Comparison of ENCODE assay signal across 10 cellular contexts in the genomic region with DNA sequence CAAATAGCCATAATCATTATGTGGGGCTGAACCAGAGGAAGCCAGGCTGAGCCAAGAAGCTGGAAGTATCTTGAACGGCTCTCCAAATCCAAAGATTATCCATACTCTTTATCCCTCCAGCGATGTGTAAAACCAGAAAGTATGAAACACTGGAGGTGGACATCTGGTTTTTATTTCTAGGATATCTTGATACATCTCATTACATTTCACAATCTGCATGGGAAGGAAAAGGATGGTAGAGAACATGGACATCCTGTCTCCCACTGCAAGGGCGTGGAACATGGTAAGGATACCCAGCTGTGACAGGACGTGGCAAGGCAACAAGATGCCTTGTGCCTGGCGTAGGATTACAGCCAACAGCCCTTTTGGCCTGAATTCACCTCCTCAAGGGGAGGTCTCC.
"Had no signal": no experiment of that assay in that cellular context is flagged by ENCODE, and none has a peak within 500 bp of the region (broad histone marks: within the 10 kb centered on the region; RNA-seq: fewer than 3 reads in every experiment).

No MANE protein-coding gene starts in this region.

- DNase-seq: H9, HCEC 1CT, HFFc6, IMR-90, KG1 had no signal

- H3K4me2 ChIP-seq: GM23338 had no signal

- H3K4me1 Mint-ChIP-seq: GM23338 had no signal

- H3K9me3 Mint-ChIP-seq: GM23338, H9, HFFc6 had no signal

- H3K27ac ChIP-seq: HL-60 had no signal

- H3K27ac Mint-ChIP-seq: GM23338, H9, HFFc6 had no signal

- ATAC-seq: GM23338, K562 had no signal

- H2AFZ ChIP-seq: GM23338 had no signal

- H3K4me3 Mint-ChIP-seq: GM23338, H9, HFFc6 had no signal

- H3K4me3 ChIP-seq: GM23338, K562 had no signal

- FAIRE-seq: H1, H54, K562 had no signal
